Comparison of ENCODE assay signal across 8 cellular contexts in the genomic region with DNA sequence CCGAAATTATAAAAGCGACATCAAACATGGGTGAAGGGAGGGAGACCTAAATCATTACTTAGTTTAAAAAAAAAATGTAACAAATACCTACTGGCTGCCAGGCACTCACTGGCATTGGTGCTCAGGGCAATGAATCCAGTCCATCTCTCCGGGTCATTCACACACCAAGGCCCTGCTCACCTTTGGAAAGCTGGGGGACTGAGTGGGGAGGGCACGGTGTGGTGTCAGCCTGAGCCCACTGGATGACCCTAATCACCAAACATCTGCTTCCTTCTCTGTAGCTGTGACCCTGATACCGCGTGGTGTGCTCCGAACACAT. TPM values are rescaled to one million over a fixed set of nuclear protein-coding genes. Genes with fewer than 3 reads are reported as not detected.
DNase-seq lines count a peak whose midpoint lies in the region; ATAC-seq and TF ChIP-seq lines count a peak whose summit lies in the region.

No MANE protein-coding gene starts in this region.

- no peak for DNase-seq in activated naive CD4-positive, alpha-beta T cell treated with anti-CD3 and anti-CD28 coated beads, Interleukin-2, amount 10 ng/mL, durations not matched to agents 7 days and 5 days
- DNase-seq in activated naive CD4-positive, alpha-beta T cell (lab: John Stamatoyannopoulos, UW): no peak
- DNase-seq in astrocyte of the cerebellum (ENCODE audit: low read depth) (no peak), lower leg skin (ENCODE audit: low spot score in 2 of 2) (no peak), tibial nerve (ENCODE audit: low spot score in 2 of 2) (no peak), NCI-H748 (lab: John Stamatoyannopoulos, UW; ENCODE audit: unreplicated experiment) (no peak), Ammon's horn (ENCODE audit: low spot score) (no peak)

- H3K27ac Mint-ChIP-seq in activated naive CD4-positive, alpha-beta T cell treated with anti-CD3 and anti-CD28 coated beads, Interleukin-2, amount 10 ng/mL, durations not matched to agents 7 days and 5 days: peak overlapping the region; percentile 91

- H3K36me3 Mint-ChIP-seq in activated naive CD4-positive, alpha-beta T cell treated with anti-CD3 and anti-CD28 coated beads, Interleukin-2, amount 10 ng/mL, durations not matched to agents 7 days and 5 days: peaks cover 18% of the 10 kb centered on the region

- no peak for TF ChIP-seq EP300 in tibial nerve (IDR thresholded peaks at IDR 0.05)

- TF ChIP-seq CTCF in astrocyte of the cerebellum (IDR thresholded peaks at IDR 0.05; ENCODE audit: low read depth, low read length, missing control alignments) (no peak), lower leg skin (IDR thresholded peaks at IDR 0.05) (no peak), tibial nerve (IDR thresholded peaks at IDR 0.05) (no peak)

- peaks cover 0 to 8% (median 0%) of the 10 kb centered on the region in 3 donors for H3K36me3 ChIP-seq in tibial nerve

- H3K27me3 Mint-ChIP-seq in activated naive CD4-positive, alpha-beta T cell treated with anti-CD3 and anti-CD28 coated beads, Interleukin-2, amount 10 ng/mL, durations not matched to agents 7 days and 5 days: no peaks in the 10 kb centered on the region

- WGBS in lower leg skin, 2 donors: 12 to 14% methylated on average over 7 of the region's 7 CpGs
- 17 to 21% methylated on average over 7 of the region's 7 CpGs for WGBS in tibial nerve, 2 donors

- H3K9me3 Mint-ChIP-seq in activated naive CD4-positive, alpha-beta T cell treated with anti-CD3 and anti-CD28 coated beads, Interleukin-2, amount 10 ng/mL, durations not matched to agents 7 days and 5 days: no peaks in the 10 kb centered on the region

- H3K9me3 ChIP-seq in tibial nerve: no peaks in the 10 kb centered on the region

- TF ChIP-seq POLR2A in lower leg skin (IDR thresholded peaks at IDR 0.05) (no peak), tibial nerve (IDR thresholded peaks at IDR 0.05) (no peak)

- peaks cover 30% of the 10 kb centered on the region for H3K4me1 Mint-ChIP-seq in activated naive CD4-positive, alpha-beta T cell treated with anti-CD3 and anti-CD28 coated beads, Interleukin-2, amount 10 ng/mL, durations not matched to agents 7 days and 5 days

- peak overlapping the region; percentile 92 for H3K4me3 Mint-ChIP-seq in activated naive CD4-positive, alpha-beta T cell treated with anti-CD3 and anti-CD28 coated beads, Interleukin-2, amount 10 ng/mL, durations not matched to agents 7 days and 5 days

- H3K4me3 ChIP-seq in astrocyte of the cerebellum (ENCODE audit: low read depth, low read length) (peak overlapping the region; percentile 85), lower leg skin (ENCODE audit: low read depth, poor library complexity, severe bottlenecking) (peak overlapping the region; percentile 94), tibial nerve (peak overlapping the region; percentile 81 to 92 (median 84))

- peaks cover 0 to 32% (median 6%) of the 10 kb centered on the region in 4 donors for H3K4me1 ChIP-seq in tibial nerve

- in situ Hi-C loops in astrocyte of the cerebellum (cut with HindIII; ENCODE audit: low sequenced_read_pairs): no loop called here

- CTCF ChIA-PET in activated naive CD4-positive, alpha-beta T cell treated with anti-CD3 and anti-CD28 coated beads, Interleukin-2, amount 10 ng/mL, durations not matched to agents 7 days and 5 days (lab: Charles Lee): interaction anchor here (1.0 to 2.3 kb wide), 2 partner anchors 14 to 18 kb away, joined by 4 to 11 read pairs; no protein-coding TSS in a partner anchor

- H3K27ac ChIP-seq in tibial nerve: peak overlapping the region; percentile 64 to 95 (median 88)

- no peaks in the 10 kb centered on the region for H3K27me3 ChIP-seq in tibial nerve

- ATAC-seq in GM21717 (IDR thresholded peaks at IDR 0.05; ENCODE audit: unreplicated experiment): no peak

- intact Hi-C loops in lower leg skin (cut with DNase I; ENCODE audit: low total_unique reads): no loop called here

RNA-seq across cellular contexts. Expression of gene DDX1, which starts 0.3 kb away (rescaled TPM):
- total RNA-seq in lower leg skin: 10 to 100 TPM; 38.8 to 55.5 (median 44.4) TPM
- 10 to 100 TPM; 54.9 to 64.7 (median 57.3) TPM for total RNA-seq in tibial nerve

RNA-seq across cellular contexts. Expression of gene NBAS, which starts 30.2 kb away (rescaled TPM):
- total RNA-seq in lower leg skin (10 to 100 TPM; 26.6 to 40.2 (median 38.3) TPM), tibial nerve (10 to 100 TPM; 49.0 to 59.1 (median 55.1) TPM)
